29 cellular contexts compared by ENCODE assay signal in genomic region chr4:58587856-58588255, GRCh38.
A peak's percentile ranks its signal among the peaks of the same experiment; 100 is the strongest.
DNase-seq lines count a peak whose midpoint lies in the region; ATAC-seq, FAIRE-seq and TF ChIP-seq lines count a peak whose summit lies in the region.
"Had no signal": no experiment of that assay in that cellular context is flagged by ENCODE, and none has a peak within 500 bp of the region (broad histone marks: within the 10 kb centered on the region; RNA-seq: fewer than 3 reads in every experiment).

No MANE protein-coding gene starts in this region.

- peaks cover 21% of the 10 kb centered on the region for H3K9me3 Mint-ChIP-seq in chondrocyte (ENCODE audit: low read depth)

- H3K4me1 Mint-ChIP-seq in chondrocyte (ENCODE audit: low read depth) = no peaks in the 10 kb centered on the region
- H3K4me1 Mint-ChIP-seq: activated CD4-positive, alpha-beta T cell treated with anti-CD3 and anti-CD28 coated beads, Interleukin-2, amount 10 ng/mL, durations not matched to agents 7 days and 5 days; central memory CD8-positive, alpha-beta T cell; nephron progenitor cell; WTC11 had no signal

- no peaks in the 10 kb centered on the region for H3K27me3 ChIP-seq in Peyer's patch
- H3K27me3 ChIP-seq: BLaER1, ovary, tibial nerve had no signal

- no peaks in the 10 kb centered on the region for H3K36me3 Mint-ChIP-seq in chondrocyte (ENCODE audit: low read depth)

- H3K4me3 Mint-ChIP-seq in chondrocyte (ENCODE audit: unreplicated experiment) = no peak overlapping the region
- H3K4me3 Mint-ChIP-seq: activated CD4-positive, alpha-beta T cell treated with anti-CD3 and anti-CD28 coated beads, Interleukin-2, amount 10 ng/mL, durations not matched to agents 7 days and 5 days; activated T-cell treated with anti-CD3 and anti-CD28 coated beads, Interleukin-2, amount 50 U/mL, for 4 hours; central memory CD8-positive, alpha-beta T cell; nephron progenitor cell; WTC11 had no signal

- H3K27me3 Mint-ChIP-seq in chondrocyte (ENCODE audit: low read depth) = no peaks in the 10 kb centered on the region
- H3K27me3 Mint-ChIP-seq: activated CD4-positive, alpha-beta T cell treated with anti-CD3 and anti-CD28 coated beads, Interleukin-2, amount 10 ng/mL, durations not matched to agents 7 days and 5 days; central memory CD8-positive, alpha-beta T cell had no signal

- no peaks in the 10 kb centered on the region for H3K36me3 ChIP-seq in Peyer's patch
- H3K36me3 ChIP-seq: BLaER1, lower lobe of right lung, ovary, tibial nerve had no signal

- no peaks in the 10 kb centered on the region for H3K9me3 ChIP-seq in Peyer's patch
- H3K9me3 ChIP-seq: ovary had no signal

- ATAC-seq in left colon = no peak
- ATAC-seq: activated T-cell treated with anti-CD3 and anti-CD28 coated beads, Interleukin-2, amount 50 U/mL, for 4 hours; lower lobe of right lung; WTC11 had no signal

- TF ChIP-seq CTCF in chondrocyte (IDR thresholded peaks at IDR 0.05) = no peak
- no peak for TF ChIP-seq CTCF in Peyer's patch (IDR thresholded peaks at IDR 0.05)

- H3K27ac ChIP-seq in Peyer's patch = no peak overlapping the region
- H3K27ac ChIP-seq: BLaER1, lower lobe of right lung, ovary, tibial nerve had no signal

- no peaks in the 10 kb centered on the region for H3K4me1 ChIP-seq in Peyer's patch
- H3K4me1 ChIP-seq: BLaER1, lower lobe of right lung, tibial nerve had no signal

- H3K4me3 ChIP-seq in Peyer's patch = no peak overlapping the region
- H3K4me3 ChIP-seq: BLaER1, lower lobe of right lung, ovary, tibial nerve had no signal

- no peak overlapping the region for H3K27ac Mint-ChIP-seq in chondrocyte (ENCODE audit: unreplicated experiment)
- H3K27ac Mint-ChIP-seq: activated CD4-positive, alpha-beta T cell treated with anti-CD3 and anti-CD28 coated beads, Interleukin-2, amount 10 ng/mL, durations not matched to agents 7 days and 5 days; nephron progenitor cell; WTC11 had no signal

- FAIRE-seq in H54 (lab: Jason Lieb, UNC) = no peak
- FAIRE-seq: endometrium, islet of Langerhans had no signal

- intact Hi-C loops in left colon (cut with DNase I, micrococcal nuclease) = no loop called here

- DNase-seq in DMS53 (lab: John Stamatoyannopoulos, UW) = peak; percentile 81
- DNase-seq in M059J (ENCODE audit: low read depth) = peak; percentile 5
- DNase-seq in SW480 (ENCODE audit: low spot score) = peak; percentile 1
- DNase-seq in kidney tubule cell (ENCODE audit: low spot score) = peak; percentile 58
- no peak for DNase-seq in left colon
- no peak for DNase-seq in H54 (ENCODE audit: insufficient read length, low spot score)
- no peak for DNase-seq in chondrocyte (ENCODE audit: low spot score)
- DNase-seq in Peyer's patch = no peak
- DNase-seq: activated CD4-positive, alpha-beta T cell treated with anti-CD3 and anti-CD28 coated beads, Interleukin-2, amount 10 ng/mL, durations not matched to agents 7 days and 5 days; activated gamma-delta T cell treated with Interleukin-2 at 50 U/mL for 16 hours; activated T-cell treated with anti-CD3 and anti-CD28 coated beads, Interleukin-2, amount 50 U/mL, for 4 hours; DMS79 treated with DMSO at 0.1 percent for 48 hours; GOT3; KBM-7; lower lobe of right lung; NCI-H1436; NCI-H446; NCI-H774; nephron progenitor cell; ovary; Right ventricle myocardium superior; stimulated activated CD4-positive, alpha-beta T cell treated with anti-CD3 and anti-CD28 coated beads, Interleukin-2, amount 100 ng/mL, for 24 hours; T-helper 9 cell had no signal

- TF ChIP-seq POLR2A in H54 (IDR thresholded peaks at IDR 0.05; ENCODE audit: low read depth, low read length) (no peak), Peyer's patch (IDR thresholded peaks at IDR 0.05) (no peak)

Comparison
In these comparisons a context has a peak if more than half of its experiments do, and no peak if none do; other contexts are left out.
1. DNase-seq: peak in DMS53 (single experiment), M059J (single experiment), SW480 (single experiment) and kidney tubule cell (single experiment); none in left colon (0 of 2), H54 (single experiment), chondrocyte (single experiment) and Peyer's patch (0 of 3).